Comparison of ENCODE assay signal across 8 cellular contexts in the genomic region with DNA sequence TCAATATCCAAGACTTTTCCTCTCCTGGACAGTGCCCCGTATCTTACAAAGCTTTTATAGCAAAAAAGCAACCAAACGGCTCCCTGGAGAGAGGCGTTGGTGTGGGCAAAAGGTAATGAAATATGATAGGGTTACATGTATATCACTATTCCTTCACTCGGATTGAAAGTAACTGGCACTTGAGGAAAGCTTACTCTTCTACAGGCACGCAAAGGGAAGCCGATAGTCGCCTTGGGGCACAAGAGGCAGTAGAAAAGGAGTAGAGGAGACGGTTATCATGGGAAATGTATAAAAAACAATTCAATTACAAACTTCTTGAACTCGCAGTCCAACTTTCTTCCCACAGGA. TPM values are rescaled to one million over a fixed set of nuclear protein-coding genes. Genes with fewer than 3 reads are reported as not detected.
DNase-seq lines count a peak whose midpoint lies in the region; ATAC-seq, FAIRE-seq and TF ChIP-seq lines count a peak whose summit lies in the region.

No MANE protein-coding gene starts in this region.

- H3K9me1 ChIP-seq in K562 (ENCODE audit: control insufficient read depth, insufficient read depth, low read length) = no peaks in the 10 kb centered on the region

- peak overlapping the region; percentile 97 for H3K27ac Mint-ChIP-seq in memory B cell

- H3K36me3 ChIP-seq in K562 (ENCODE audit: control insufficient read depth, insufficient read depth, low read length) = peaks cover 68% of the 10 kb centered on the region

- peak overlapping the region; percentile 46 to 86 for H3K9ac ChIP-seq in K562 (ENCODE audit: insufficient read depth in 1 of 2, low read depth in 2 of 2, low read length in 2 of 2)

- CTCF ChIA-PET in K562 (lab: Yijun Ruan, JAX; ENCODE audit: low intra/inter-chr PET ratio) = interaction anchor here (0.6 kb wide), 1 partner anchor 26 kb away, joined by 4 read pairs; no protein-coding TSS in a partner anchor

- no peak for FAIRE-seq in K562 (lab: Jason Lieb, UNC)

- intact Hi-C loops in K562 (cut with micrococcal nuclease) = loop anchor here (2.0 to 10.0 kb wide), 3 partner anchors 13 to 1503 kb away; a partner anchor contains a TSS
- intact Hi-C loops in sciatic nerve (cut with DNase I) = no loop called here

- H3K9me3 ChIP-seq in K562 (replicated peaks; ENCODE audit: control insufficient read depth, insufficient read depth, low read depth, low read length) = no peaks in the 10 kb centered on the region

- H3K27me3 Mint-ChIP-seq in memory B cell = no peaks in the 10 kb centered on the region

- peaks cover 3 to 8% of the 10 kb centered on the region in 2 experiments; a peak in 3 of 5 replicates for H3K4me1 ChIP-seq in K562 (replicated peaks in 1 of 2; ENCODE audit: control insufficient read depth in 2 of 2, insufficient read depth in 2 of 2, low read length in 2 of 2)

- H3K27me3 ChIP-seq in HL-60 (ENCODE audit: insufficient read depth, poor library complexity, severe bottlenecking) (no peaks in the 10 kb centered on the region), K562 (ENCODE audit: control insufficient read depth in 2 of 2, insufficient read depth in 2 of 2, low read length in 2 of 2) (no peaks in the 10 kb centered on the region)

- H3K4me3 ChIP-seq in HL-60 (replicated peaks; ENCODE audit: insufficient read depth, low read length) (peak overlapping the region; percentile 83), K562 (peak overlapping the region; percentile 97)

- TF ChIP-seq EP300 in K562 (IDR thresholded peaks at IDR 0.05; ENCODE audit: low read length) = no peak

- H3K4me2 ChIP-seq in K562 (ENCODE audit: insufficient read depth, low read length) = peak overlapping the region; percentile 90

- peaks cover 11% of the 10 kb centered on the region for H3K36me3 Mint-ChIP-seq in memory B cell

- DNase-seq in HL-60 (ENCODE audit: low read depth in 1 of 2, low spot score in 1 of 2) (no peak), K562 (ENCODE audit: extremely low read depth in 1 of 4, low spot score in 3 of 4) (peak in 1 of 4 experiments; percentile 27), memory B cell (ENCODE audit: low spot score in 2 of 2) (no peak), NK-92 (lab: John Stamatoyannopoulos, UW; ENCODE audit: unreplicated experiment) (no peak), sciatic nerve (ENCODE audit: low spot score) (no peak)
- DNase-seq in activated effector memory CD4-positive, alpha-beta T cell treated with anti-CD3 and anti-CD28 coated beads, Interleukin-2, amount 50 U/mL, for 16 hours = no peak

- TF ChIP-seq POLR2A in K562 (conservative IDR thresholded peaks at IDR 0.05) = no peak

- H2AFZ ChIP-seq in K562 (ENCODE audit: low read depth, low read length) = peak overlapping the region; percentile 43; the same call in 1 of the 2 replicates

- peak overlapping the region; percentile 96 for H3K27ac ChIP-seq in 22Rv1
- peak overlapping the region; percentile 89 for H3K27ac ChIP-seq in HL-60 (replicated peaks)
- H3K27ac ChIP-seq in K562 (ENCODE audit: extremely low read depth, low read depth, low read length) = peak overlapping the region; percentile 89

- peak overlapping the region; percentile 97 for H3K4me3 Mint-ChIP-seq in memory B cell

- no peak for TF ChIP-seq RAD21 in K562 (CRISPR knock-in tag; conservative IDR thresholded peaks at IDR 0.05 in 1 of 2, IDR thresholded peaks at IDR 0.05 in 1 of 2)

- in situ Hi-C loops in K562 (cut with MboI) = no loop called here

- POLR2A ChIA-PET in K562 (lab: Yijun Ruan, JAX) = interaction anchor here (1.3 to 3.6 kb wide), 6 partner anchors 9 to 104 kb away, joined by 3 to 25 read pairs (median 8); no protein-coding TSS in a partner anchor

- TSS peak; percentile 38 for BruUV-seq in K562 (replicated peaks; lab: Mats Ljungman, UMichigan)

- TF ChIP-seq CTCF in 22Rv1 (IDR thresholded peaks at IDR 0.05) (no peak), HL-60 (IDR thresholded peaks at IDR 0.05; ENCODE audit: insufficient read depth, low read length) (no peak), K562 (IDR thresholded peaks at IDR 0.05 in 2 of 3, conservative IDR thresholded peaks at IDR 0.05 in 1 of 3; ENCODE audit: insufficient read depth in 2 of 3, low read depth in 1 of 3, low read length in 3 of 3) (no peak)

- H3K9me3 Mint-ChIP-seq in memory B cell = no peaks in the 10 kb centered on the region

- H3K79me2 ChIP-seq in K562 (ENCODE audit: control insufficient read depth, insufficient read depth, low read length) = peaks cover 61% of the 10 kb centered on the region

- peaks cover 49% of the 10 kb centered on the region for H3K4me1 Mint-ChIP-seq in memory B cell

- no peak for ATAC-seq in K562
- ATAC-seq in memory B cell (ENCODE audit: low read depth) = no peak
- no peak for ATAC-seq in sciatic nerve
- ATAC-seq in GM18502 (IDR thresholded peaks at IDR 0.05; ENCODE audit: poor library complexity, unreplicated experiment) = no peak

- no peaks in the 10 kb centered on the region for H4K20me1 ChIP-seq in K562 (replicated peaks; ENCODE audit: control insufficient read depth, insufficient read depth, low read length)

- 1% methylated on average over 9 of the region's 9 CpGs for WGBS in K562 (ENCODE audit: insufficient coverage, low coverage, missing lambda C conversion rate)

RNA-seq across cellular contexts. Expression of a gene that starts 1.1 kb away (rescaled TPM):
- 295 and 514 TPM in 2 replicates for total RNA-seq in K562 (2011; cell fraction: chromatin; rRNA removed; ENCODE audit: low replicate concordance)
- total RNA-seq in K562 (2011; cell fraction: nucleolus; rRNA removed) = 151 and 162 TPM in 2 replicates
- total RNA-seq in K562 (2011; cell fraction: nucleoplasm; rRNA removed) = 271 and 317 TPM in 2 replicates
- total RNA-seq in K562 (2014; rRNA removed) (90.1 and 91.4 TPM in 2 replicates), K562 (2014; rRNA removed; fragmentation: Illumina TruSeq; extraction: Trizol) (73.7 and 84.9 TPM in 2 replicates), K562 (2015; rRNA removed; fragmentation: Illumina TruSeq; extraction: Trizol) (60.8 and 68.0 TPM in 2 replicates), K562 (2021) (268 and 328 TPM in 2 replicates), sciatic nerve (92.5 TPM)
- polyA plus RNA-seq in K562 (2011; rRNA removed) (146 and 159 TPM in 2 replicates), K562 (2014; fragmentation: Illumina TruSeq; extraction: Trizol) (261 and 291 TPM in 2 replicates), K562 (2014; fragmentation: Nextera tagmentation; extraction: Ambion mirVana) (10 to 100 TPM; 75.8 to 97.8 TPM), K562 (2014; rRNA removed) (131 and 168 TPM in 2 replicates)
- polyA plus RNA-seq in K562 (2011; cell fraction: cytosol; rRNA removed) = 137 TPM in 2 replicates
- polyA plus RNA-seq in K562 (2011; cell fraction: nucleus; rRNA removed) = 325 and 501 TPM in 2 replicates
- polyA plus RNA-seq in K562 (2012) = 172 and 199 TPM in 2 replicates
- polyA minus RNA-seq in K562 (2011; rRNA and poly(A)+ RNA removed) = 279 and 286 TPM in 2 replicates
- polyA minus RNA-seq in K562 (2011; cell fraction: cytosol; rRNA and poly(A)+ RNA removed) = 184 and 249 TPM in 2 replicates
- 108 and 288 TPM in 2 replicates for polyA minus RNA-seq in K562 (2011; cell fraction: nucleus; rRNA and poly(A)+ RNA removed)

RNA-seq across cellular contexts. Expression of a gene that starts 19.0 kb away (rescaled TPM):
- 380 and 433 TPM in 2 replicates for total RNA-seq in K562 (2011; cell fraction: chromatin; rRNA removed; ENCODE audit: low replicate concordance)
- 249 and 274 TPM in 2 replicates for total RNA-seq in K562 (2011; cell fraction: nucleolus; rRNA removed)
- 332 and 388 TPM in 2 replicates for total RNA-seq in K562 (2011; cell fraction: nucleoplasm; rRNA removed)
- 111 and 160 TPM in 2 replicates for total RNA-seq in K562 (2014; rRNA removed)
- total RNA-seq in K562 (2014; rRNA removed; fragmentation: Illumina TruSeq; extraction: Trizol) = 118 and 129 TPM in 2 replicates
- total RNA-seq in K562 (2015; rRNA removed; fragmentation: Illumina TruSeq; extraction: Trizol) = 116 and 130 TPM in 2 replicates
- total RNA-seq in K562 (2021) = 114 and 119 TPM in 2 replicates
- polyA plus RNA-seq in K562 (2011; rRNA removed) = 190 and 191 TPM in 2 replicates
- 207 and 230 TPM in 2 replicates for polyA plus RNA-seq in K562 (2011; cell fraction: cytosol; rRNA removed)
- 365 and 426 TPM in 2 replicates for polyA plus RNA-seq in K562 (2011; cell fraction: nucleus; rRNA removed)
- 77.6 and 93.4 TPM in 2 replicates for polyA plus RNA-seq in K562 (2012)
- 144 and 153 TPM in 2 replicates for polyA plus RNA-seq in K562 (2014; fragmentation: Illumina TruSeq; extraction: Trizol)
- polyA plus RNA-seq in K562 (2014; fragmentation: Nextera tagmentation; extraction: Ambion mirVana) = 100 to 1,000 TPM in 1 of 2 experiments, 10 to 100 TPM in 1; 89.7 to 107 TPM
- 120 and 137 TPM in 2 replicates for polyA plus RNA-seq in K562 (2014; rRNA removed)
- polyA minus RNA-seq in K562 (2011; rRNA and poly(A)+ RNA removed) = 136 and 147 TPM in 2 replicates
- 73.0 and 87.2 TPM in 2 replicates for polyA minus RNA-seq in K562 (2011; cell fraction: cytosol; rRNA and poly(A)+ RNA removed)
- polyA minus RNA-seq in K562 (2011; cell fraction: nucleus; rRNA and poly(A)+ RNA removed) = 80.6 and 114 TPM in 2 replicates
- total RNA-seq in sciatic nerve = 47.6 TPM

RNA-seq across cellular contexts. Expression of a gene that starts 19.1 kb away (rescaled TPM):
- total RNA-seq in K562 (2011; cell fraction: chromatin; rRNA removed; ENCODE audit: low replicate concordance) = 14.3 and 44.8 TPM in 2 replicates
- total RNA-seq in K562 (2011; cell fraction: nucleolus; rRNA removed) = 46.6 and 54.9 TPM in 2 replicates
- total RNA-seq in K562 (2011; cell fraction: nucleoplasm; rRNA removed) = 22.9 and 26.5 TPM in 2 replicates
- 30.7 and 35.5 TPM in 2 replicates for total RNA-seq in K562 (2014; rRNA removed)
- total RNA-seq in K562 (2014; rRNA removed; fragmentation: Illumina TruSeq; extraction: Trizol) = 5.0 and 7.0 TPM in 2 replicates
- 14.1 and 14.3 TPM in 2 replicates for total RNA-seq in K562 (2015; rRNA removed; fragmentation: Illumina TruSeq; extraction: Trizol)
- total RNA-seq in K562 (2021) = 22.9 and 23.3 TPM in 2 replicates
- 17.4 and 17.9 TPM in 2 replicates for polyA plus RNA-seq in K562 (2011; rRNA removed)
- polyA plus RNA-seq in K562 (2011; cell fraction: cytosol; rRNA removed) = 15.7 and 32.1 TPM in 2 replicates
- polyA plus RNA-seq in K562 (2011; cell fraction: nucleus; rRNA removed) = 65.3 and 140 TPM in 2 replicates
- polyA plus RNA-seq in K562 (2012) = 4.8 and 10.5 TPM in 2 replicates
- polyA plus RNA-seq in K562 (2014; fragmentation: Illumina TruSeq; extraction: Trizol) = 13.3 and 19.8 TPM in 2 replicates
- polyA plus RNA-seq in K562 (2014; fragmentation: Nextera tagmentation; extraction: Ambion mirVana) = under 1 TPM; 0.06 to 0.76 TPM
- 33.8 and 36.0 TPM in 2 replicates for polyA plus RNA-seq in K562 (2014; rRNA removed)
- polyA minus RNA-seq in K562 (2011; rRNA and poly(A)+ RNA removed) = 6.0 and 11.9 TPM in 2 replicates
- 7.4 and 8.4 TPM in 2 replicates for polyA minus RNA-seq in K562 (2011; cell fraction: cytosol; rRNA and poly(A)+ RNA removed)
- 18.0 and 23.8 TPM in 2 replicates for polyA minus RNA-seq in K562 (2011; cell fraction: nucleus; rRNA and poly(A)+ RNA removed)
- total RNA-seq in sciatic nerve = 0.85 TPM

RNA-seq across cellular contexts. Expression of a gene that starts 33.6 kb away (rescaled TPM):
- 160 and 307 TPM in 2 replicates for total RNA-seq in K562 (2011; cell fraction: chromatin; rRNA removed; ENCODE audit: low replicate concordance)
- 128 and 139 TPM in 2 replicates for total RNA-seq in K562 (2011; cell fraction: nucleolus; rRNA removed)
- total RNA-seq in K562 (2011; cell fraction: nucleoplasm; rRNA removed) = 143 and 150 TPM in 2 replicates
- 19.2 and 20.6 TPM in 2 replicates for total RNA-seq in K562 (2014; rRNA removed)
- total RNA-seq in K562 (2014; rRNA removed; fragmentation: Illumina TruSeq; extraction: Trizol) = 7.0 and 7.9 TPM in 2 replicates
- total RNA-seq in K562 (2015; rRNA removed; fragmentation: Illumina TruSeq; extraction: Trizol) = 12.9 and 13.7 TPM in 2 replicates
- total RNA-seq in K562 (2021) = 19.2 and 26.5 TPM in 2 replicates
- 24.8 and 36.2 TPM in 2 replicates for polyA plus RNA-seq in K562 (2011; rRNA removed)
- 11.3 and 18.8 TPM in 2 replicates for polyA plus RNA-seq in K562 (2011; cell fraction: cytosol; rRNA removed)
- polyA plus RNA-seq in K562 (2011; cell fraction: nucleus; rRNA removed) = 300 and 346 TPM in 2 replicates
- polyA plus RNA-seq in K562 (2012) = 16.4 and 35.9 TPM in 2 replicates
- 13.6 and 20.6 TPM in 2 replicates for polyA plus RNA-seq in K562 (2014; fragmentation: Illumina TruSeq; extraction: Trizol)
- under 1 TPM; 0.35 to 0.84 TPM for polyA plus RNA-seq in K562 (2014; fragmentation: Nextera tagmentation; extraction: Ambion mirVana)
- polyA plus RNA-seq in K562 (2014; rRNA removed) = 28.6 and 37.5 TPM in 2 replicates
- polyA minus RNA-seq in K562 (2011; rRNA and poly(A)+ RNA removed) = 7.8 and 12.4 TPM in 2 replicates
- 12.8 and 13.1 TPM in 2 replicates for polyA minus RNA-seq in K562 (2011; cell fraction: cytosol; rRNA and poly(A)+ RNA removed)
- 43.8 and 62.2 TPM in 2 replicates for polyA minus RNA-seq in K562 (2011; cell fraction: nucleus; rRNA and poly(A)+ RNA removed)
- 33.0 TPM for total RNA-seq in sciatic nerve
